In genomic region chr3:134242649-134243637, GRCh38 we compare ENCODE assay signal across 8 cellular contexts. TPM values are rescaled to one million over a fixed set of nuclear protein-coding genes. Genes with fewer than 3 reads are reported as not detected.
DNase-seq lines count a peak whose midpoint lies in the region; ATAC-seq and TF ChIP-seq lines count a peak whose summit lies in the region.

No MANE protein-coding gene starts in this region.

- POLR2A ChIA-PET in T-cell (lab: Charles Lee): no interaction called here

- peak; percentile 34 for DNase-seq in GF-D8 (lab: John Stamatoyannopoulos, UW)
- peak; percentile 53 for DNase-seq in MV-4-11 (lab: John Stamatoyannopoulos, UW)
- DNase-seq in dermis blood vessel endothelial cell: peak; percentile 59
- no peak for DNase-seq in psoas muscle
- no peak for DNase-seq in activated CD4-positive, alpha-beta T cell treated with anti-CD3 and anti-CD28 coated beads, Interleukin-2, amount 50 U/mL, for 1 hour
- DNase-seq in activated gamma-delta T cell (lab: John Stamatoyannopoulos, UW): no peak
- DNase-seq in T-cell: no peak

- 84 to 93% (median 92%) methylated on average over 3 of the region's 3 CpGs for WGBS in psoas muscle, 3 donors

- no peak overlapping the region for H3K4me3 Mint-ChIP-seq in T-cell

- H3K9me3 Mint-ChIP-seq in T-cell: no peaks in the 10 kb centered on the region

- no peaks in the 10 kb centered on the region for H3K27me3 ChIP-seq in psoas muscle (ENCODE audit: insufficient read depth in 3 of 3, low read length in 2 of 3)

- H3K4me1 Mint-ChIP-seq in T-cell: peaks cover 80 to 84% (median 81%) of the 10 kb centered on the region in 3 donors

- H3K27ac Mint-ChIP-seq in T-cell: no peak overlapping the region

- TF ChIP-seq CTCF in psoas muscle (IDR thresholded peaks at IDR 0.05): no peak

- H3K4me1 ChIP-seq in psoas muscle: peaks cover 40% of the 10 kb centered on the region

- intact Hi-C loops in psoas muscle (cut with DNase I): no loop called here

- no peaks in the 10 kb centered on the region for H3K27me3 Mint-ChIP-seq in T-cell

- ATAC-seq in psoas muscle (peak; percentile 62 to 80 (median 72)), GM21447 (IDR thresholded peaks at IDR 0.05; ENCODE audit: unreplicated experiment) (no peak), T-cell (replicated peaks in 1 of 4) (no peak)

- H3K4me3 ChIP-seq in psoas muscle: no peak overlapping the region

- CTCF ChIA-PET in T-cell (lab: Charles Lee): interaction anchor here in 1 of 2 donors (0.6 to 0.9 kb wide), 2 partner anchors 32 to 231 kb away, joined by 3 read pairs; no protein-coding TSS in a partner anchor

- no peaks in the 10 kb centered on the region for H3K9me3 ChIP-seq in psoas muscle

- H3K36me3 ChIP-seq in psoas muscle (ENCODE audit: insufficient read depth in 1 of 2, low read depth in 1 of 2): no peaks in the 10 kb centered on the region

- H3K27ac ChIP-seq in psoas muscle: peak overlapping the region; percentile 33

- peaks cover 12% of the 10 kb centered on the region for H3K36me3 Mint-ChIP-seq in T-cell

RNA-seq across cellular contexts. Expression of gene RYK, which starts 7.7 kb away (rescaled TPM):
- total RNA-seq in dermis blood vessel endothelial cell: 91.6 and 103 TPM in 2 replicates
- total RNA-seq in psoas muscle: 10 to 100 TPM; 25.0 to 35.4 (median 28.3) TPM
- polyA plus RNA-seq in psoas muscle: 10 to 100 TPM; 19.7 to 32.8 (median 24.4) TPM
- total RNA-seq in T-cell: 10 to 100 TPM; 33.6 to 46.3 (median 38.0) TPM

Comparison
In these comparisons a context has a peak if more than half of its experiments do, and no peak if none do; other contexts are left out.
1. DNase-seq: peak in GF-D8 (single experiment), MV-4-11 (single experiment) and dermis blood vessel endothelial cell (single experiment); none in psoas muscle (0 of 2), activated CD4-positive, alpha-beta T cell treated with anti-CD3 and anti-CD28 coated beads, Interleukin-2, amount 50 U/mL, for 1 hour (single experiment), activated gamma-delta T cell (single experiment) and T-cell (0 of 34).
2. ATAC-seq: peak in psoas muscle (4 of 4); none in GM21447 (single experiment) and T-cell (0 of 4).